In the genomic region with DNA sequence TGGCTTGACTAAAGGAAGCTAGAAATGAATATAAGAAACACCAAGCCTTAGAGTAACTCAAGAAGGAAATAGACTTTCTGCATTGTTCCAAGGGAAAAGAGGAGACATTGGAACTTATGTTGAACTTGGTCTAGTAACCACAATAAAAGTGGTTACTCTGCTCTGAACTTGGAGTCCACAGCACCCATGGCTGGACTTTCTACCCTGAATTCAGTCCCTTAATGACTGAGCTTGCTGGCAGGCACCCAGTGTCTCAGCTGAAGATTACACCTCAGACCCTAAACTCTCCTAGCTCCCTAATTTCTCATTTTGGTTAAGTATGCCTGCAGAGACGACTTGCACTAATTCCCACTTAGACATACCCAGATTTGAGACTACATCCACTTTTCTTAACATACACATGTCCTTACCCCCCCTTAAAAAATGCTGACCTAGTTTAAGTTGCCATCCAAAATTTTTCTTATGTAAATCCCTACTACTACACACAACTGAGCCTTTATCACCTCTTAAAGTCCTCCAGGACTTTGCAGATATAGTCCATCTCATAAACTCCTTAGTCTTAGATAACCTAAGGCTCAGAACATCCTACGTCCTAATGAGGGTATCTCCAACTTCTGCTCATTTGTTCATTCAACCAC, we compare ENCODE assay signal across 3 cellular contexts.
A peak's percentile ranks its signal among the peaks of the same experiment; 100 is the strongest.
TF ChIP-seq lines count a peak whose summit lies in the region.

No MANE protein-coding gene starts in this region.

TF ChIP-seq in A549, 52 proteins besides CTCF, POLR2A, EP300 and RAD21:
- TF ChIP-seq, protein P1, sequence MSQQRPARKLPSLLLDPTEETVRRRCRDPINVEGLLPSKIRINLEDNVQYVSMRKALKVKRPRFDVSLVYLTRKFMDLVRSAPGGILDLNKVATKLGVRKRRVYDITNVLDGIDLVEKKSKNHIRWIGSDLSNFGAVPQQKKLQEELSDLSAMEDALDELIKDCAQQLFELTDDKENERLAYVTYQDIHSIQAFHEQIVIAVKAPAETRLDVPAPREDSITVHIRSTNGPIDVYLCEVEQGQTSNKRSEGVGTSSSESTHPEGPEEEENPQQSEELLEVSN (IDR thresholded peaks at IDR 0.05; ENCODE audit: borderline replicate concordance, low read depth): no peak
- peak; percentile 33 for TF ChIP-seq MAFK (IDR thresholded peaks at IDR 0.05; ENCODE audit: partially characterized antibody)
- no peak for TF ChIP-seq JUNB (IDR thresholded peaks at IDR 0.05)

TF ChIP-seq in HepG2, 621 proteins besides CTCF, POLR2A, EP300 and RAD21 (continued from another document):
- TF ChIP-seq, protein P2, sequence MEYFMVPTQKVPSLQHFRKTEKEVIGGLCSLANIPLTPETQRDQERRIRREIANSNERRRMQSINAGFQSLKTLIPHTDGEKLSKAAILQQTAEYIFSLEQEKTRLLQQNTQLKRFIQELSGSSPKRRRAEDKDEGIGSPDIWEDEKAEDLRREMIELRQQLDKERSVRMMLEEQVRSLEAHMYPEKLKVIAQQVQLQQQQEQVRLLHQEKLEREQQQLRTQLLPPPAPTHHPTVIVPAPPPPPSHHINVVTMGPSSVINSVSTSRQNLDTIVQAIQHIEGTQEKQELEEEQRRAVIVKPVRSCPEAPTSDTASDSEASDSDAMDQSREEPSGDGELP (IDR thresholded peaks at IDR 0.05; ENCODE audit: borderline replicate concordance, low read depth): 0 out of 2 replicates have a peak, but pooled peaks have one; percentile 9
- TF ChIP-seq MAFK (conservative IDR thresholded peaks at IDR 0.05 in 1 of 2, IDR thresholded peaks at IDR 0.05 in 1 of 2; ENCODE audit: low read length in 2 of 2) (peak; percentile 28 to 73; a peak in 2 of 4 replicates), MAFF (IDR thresholded peaks at IDR 0.05; ENCODE audit: low read depth, low read length) (peak; percentile 53)

TF ChIP-seq in SK-N-SH, 30 proteins besides CTCF, POLR2A, EP300 and RAD21 (continued from another document):
- TF ChIP-seq JUND (IDR thresholded peaks at IDR 0.05) (no peak), TEAD4 (IDR thresholded peaks at IDR 0.05; ENCODE audit: borderline replicate concordance, insufficient read depth) (no peak), TCF12 (IDR thresholded peaks at IDR 0.05) (no peak), RCOR1 (IDR thresholded peaks at IDR 0.05; ENCODE audit: low read length) (no peak), FOXM1 (IDR thresholded peaks at IDR 0.05; ENCODE audit: low read depth) (no peak), YY1 (IDR thresholded peaks at IDR 0.05; ENCODE audit: low read depth) (no peak), MEF2A (IDR thresholded peaks at IDR 0.05; ENCODE audit: borderline replicate concordance, low read depth) (no peak), ELF1 (IDR thresholded peaks at IDR 0.05) (no peak)
- TF ChIP-seq, protein P3, sequence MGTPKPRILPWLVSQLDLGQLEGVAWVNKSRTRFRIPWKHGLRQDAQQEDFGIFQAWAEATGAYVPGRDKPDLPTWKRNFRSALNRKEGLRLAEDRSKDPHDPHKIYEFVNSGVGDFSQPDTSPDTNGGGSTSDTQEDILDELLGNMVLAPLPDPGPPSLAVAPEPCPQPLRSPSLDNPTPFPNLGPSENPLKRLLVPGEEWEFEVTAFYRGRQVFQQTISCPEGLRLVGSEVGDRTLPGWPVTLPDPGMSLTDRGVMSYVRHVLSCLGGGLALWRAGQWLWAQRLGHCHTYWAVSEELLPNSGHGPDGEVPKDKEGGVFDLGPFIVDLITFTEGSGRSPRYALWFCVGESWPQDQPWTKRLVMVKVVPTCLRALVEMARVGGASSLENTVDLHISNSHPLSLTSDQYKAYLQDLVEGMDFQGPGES (IDR thresholded peaks at IDR 0.05; ENCODE audit: low read depth, low read length): no peak
- TF ChIP-seq, protein P4, sequence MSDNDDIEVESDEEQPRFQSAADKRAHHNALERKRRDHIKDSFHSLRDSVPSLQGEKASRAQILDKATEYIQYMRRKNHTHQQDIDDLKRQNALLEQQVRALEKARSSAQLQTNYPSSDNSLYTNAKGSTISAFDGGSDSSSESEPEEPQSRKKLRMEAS (IDR thresholded peaks at IDR 0.05; ENCODE audit: low read depth): no peak
